Comparison of ENCODE assay signal across 11 cellular contexts in genomic region chr15:79644091-79644490, GRCh38.
DNase-seq lines count a peak whose midpoint lies in the region; ATAC-seq and TF ChIP-seq lines count a peak whose summit lies in the region.
"Had no signal": no experiment of that assay in that cellular context is flagged by ENCODE, and none has a peak within 500 bp of the region (broad histone marks: within the 10 kb centered on the region; RNA-seq: fewer than 3 reads in every experiment).

No MANE protein-coding gene starts in this region.

- no peak overlapping the region for H3K4me3 ChIP-seq in HCT116 (replicated peaks in 1 of 2; ENCODE audit: low read depth in 1 of 2, low read length in 2 of 2)

- DNase-seq in AG09319 (ENCODE audit: extremely low read depth, low read depth): peak; percentile 8
- no peak for DNase-seq in HCT116 (ENCODE audit: low read depth, low spot score)
- peak; percentile 73 for DNase-seq in activated CD8-positive, alpha-beta T cell treated with anti-CD3 and anti-CD28 coated beads for 36 hours
- peak; percentile 60 for DNase-seq in glomerular endothelial cell (ENCODE audit: extremely low read depth, low read depth, low spot score)
- no peak for DNase-seq in hippocampal formation (lab: John Stamatoyannopoulos, UW)
- no peak for DNase-seq in NCI-H526 treated with DMSO at 0.1 percent for 48 hours (lab: John Stamatoyannopoulos, UW)
- DNase-seq: DND-41, NCI-H526 had no signal

- peaks cover 13% of the 10 kb centered on the region for H3K27me3 Mint-ChIP-seq in activated CD8-positive, alpha-beta T cell treated with anti-CD3 and anti-CD28 coated beads for 36 hours
- H3K27me3 Mint-ChIP-seq: type B pancreatic cell had no signal

- H3K27ac Mint-ChIP-seq in activated CD8-positive, alpha-beta T cell treated with anti-CD3 and anti-CD28 coated beads for 36 hours: peak overlapping the region; percentile 53
- H3K27ac Mint-ChIP-seq: type B pancreatic cell had no signal

- no TSS peak for BruUV-seq in HCT116 (replicated peaks; lab: Mats Ljungman, UMichigan)

- RAD21 ChIA-PET in HCT116 (lab: Charles Lee; ENCODE audit: low non-redundant PET in 1 of 2, low total read pairs in 2 of 2, uncharacterized antibody in 2 of 2, unreplicated experiment in 2 of 2): no interaction called here

- TF ChIP-seq CTCF in AG09319 (IDR thresholded peaks at IDR 0.05; ENCODE audit: low read depth, low read length): no peak
- TF ChIP-seq CTCF in HCT116 (IDR thresholded peaks at IDR 0.05 in 2 of 3, conservative IDR thresholded peaks at IDR 0.05 in 1 of 3; ENCODE audit: borderline replicate concordance in 1 of 3, insufficient read depth in 1 of 3, low read depth in 2 of 3, low read length in 2 of 3): no peak
- no peak for TF ChIP-seq CTCF in activated CD8-positive, alpha-beta T cell treated with anti-CD3 and anti-CD28 coated beads for 36 hours (IDR thresholded peaks at IDR 0.05)

- TF ChIP-seq RAD21 in HCT116 (IDR thresholded peaks at IDR 0.05; ENCODE audit: low read depth): no peak

- no peak for TF ChIP-seq POLR2A in HCT116 (IDR thresholded peaks at IDR 0.05; ENCODE audit: borderline replicate concordance, extremely low read depth, insufficient read depth, insufficient read length)

- H3K27me3 ChIP-seq in HCT116 (ENCODE audit: insufficient read depth, low read length): peaks cover 4% of the 10 kb centered on the region; the same call in 1 of the 2 replicates

- H2AFZ ChIP-seq in HCT116 (ENCODE audit: low read depth, low read length, poor library complexity, severe bottlenecking): peak overlapping the region; percentile 1

- no peak overlapping the region for H3K9ac ChIP-seq in HCT116 (ENCODE audit: low read length)

- no peaks in the 10 kb centered on the region for H3K9me2 ChIP-seq in HCT116 (ENCODE audit: insufficient read depth)

- POLR2A ChIA-PET in HCT116 (lab: Charles Lee): no interaction called here
- POLR2A ChIA-PET in activated CD8-positive, alpha-beta T cell treated with anti-CD3 and anti-CD28 coated beads for 36 hours (lab: Charles Lee): no interaction called here

- H3K79me2 ChIP-seq in HCT116 (ENCODE audit: insufficient read depth, low read length): no peaks in the 10 kb centered on the region

- H4K20me1 ChIP-seq in HCT116 (ENCODE audit: insufficient read depth): no peaks in the 10 kb centered on the region

- peak overlapping the region; percentile 3; the same call in 1 of the 2 replicates for H3K4me2 ChIP-seq in HCT116 (ENCODE audit: low read length)

- ATAC-seq in HCT116: no peak
- ATAC-seq in activated CD8-positive, alpha-beta T cell treated with anti-CD3 and anti-CD28 coated beads for 36 hours: peak; percentile 77
- no peak for ATAC-seq in HG03432 (IDR thresholded peaks at IDR 0.05; ENCODE audit: unreplicated experiment)

- H3K9me3 ChIP-seq in HCT116 (ENCODE audit: control insufficient read depth in 1 of 2, insufficient read depth in 1 of 2, low read depth in 1 of 2, low read length in 2 of 2): no peaks in the 10 kb centered on the region

- H3K4me3 Mint-ChIP-seq in activated CD8-positive, alpha-beta T cell treated with anti-CD3 and anti-CD28 coated beads for 36 hours: no peak overlapping the region
- H3K4me3 Mint-ChIP-seq: neural crest cell, type B pancreatic cell had no signal

- peaks cover 8% of the 10 kb centered on the region for H3K4me1 Mint-ChIP-seq in activated CD8-positive, alpha-beta T cell treated with anti-CD3 and anti-CD28 coated beads for 36 hours (ENCODE audit: low read depth)
- H3K4me1 Mint-ChIP-seq: neural crest cell had no signal

- H3K9me3 Mint-ChIP-seq in activated CD8-positive, alpha-beta T cell treated with anti-CD3 and anti-CD28 coated beads for 36 hours: peaks cover 10% of the 10 kb centered on the region

- peaks cover 10 to 28% of the 10 kb centered on the region in 2 experiments; a peak in 3 of 4 replicates for H3K4me1 ChIP-seq in HCT116 (ENCODE audit: control insufficient read depth in 1 of 2, insufficient read depth in 2 of 2, low read length in 2 of 2)

- H3K27ac ChIP-seq in HCT116 (ENCODE audit: low read depth, low read length): no peak overlapping the region

- no peaks in the 10 kb centered on the region for H3K36me3 Mint-ChIP-seq in activated CD8-positive, alpha-beta T cell treated with anti-CD3 and anti-CD28 coated beads for 36 hours (ENCODE audit: low read depth)
- H3K36me3 Mint-ChIP-seq: type B pancreatic cell had no signal

- CTCF ChIA-PET in HCT116 (lab: Charles Lee): no interaction called here
- CTCF ChIA-PET in activated CD8-positive, alpha-beta T cell treated with anti-CD3 and anti-CD28 coated beads for 36 hours (lab: Charles Lee): no interaction called here

- no peaks in the 10 kb centered on the region for H3K36me3 ChIP-seq in HCT116 (ENCODE audit: control insufficient read depth in 1 of 2, insufficient read depth in 2 of 2, low read length in 2 of 2)

- intact Hi-C loops in HCT116 (cut with micrococcal nuclease): no loop called here
- intact Hi-C loops in activated CD8-positive, alpha-beta T cell treated with anti-CD3 and anti-CD28 coated beads for 36 hours (cut with micrococcal nuclease): no loop called here

TF ChIP-seq in HCT116, 20 proteins besides CTCF, POLR2A, EP300 and RAD21:
- no peak for TF ChIP-seq ELF1 (IDR thresholded peaks at IDR 0.05; ENCODE audit: borderline replicate concordance, low read depth)
- TF ChIP-seq ATF3 (IDR thresholded peaks at IDR 0.05): no peak
- TF ChIP-seq, protein P1, sequence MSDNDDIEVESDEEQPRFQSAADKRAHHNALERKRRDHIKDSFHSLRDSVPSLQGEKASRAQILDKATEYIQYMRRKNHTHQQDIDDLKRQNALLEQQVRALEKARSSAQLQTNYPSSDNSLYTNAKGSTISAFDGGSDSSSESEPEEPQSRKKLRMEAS (IDR thresholded peaks at IDR 0.05): no peak
- TF ChIP-seq CBX3 (IDR thresholded peaks at IDR 0.05; ENCODE audit: low read depth): no peak
- TF ChIP-seq SP1 (IDR thresholded peaks at IDR 0.05; ENCODE audit: low read depth): no peak
- no peak for TF ChIP-seq REST (IDR thresholded peaks at IDR 0.05; ENCODE audit: low read depth)
- no peak for TF ChIP-seq EZH2 (IDR thresholded peaks at IDR 0.05)
- TF ChIP-seq ZFX (IDR thresholded peaks at IDR 0.05): no peak
- TF ChIP-seq SRF (IDR thresholded peaks at IDR 0.05; ENCODE audit: low read depth): no peak
- TF ChIP-seq ZBTB33 (IDR thresholded peaks at IDR 0.05; ENCODE audit: extremely low read depth, insufficient replicate concordance, low read length): no peak
- no peak for TF ChIP-seq FOSL1 (IDR thresholded peaks at IDR 0.05; ENCODE audit: low read depth)
- no peak for TF ChIP-seq CEBPB (IDR thresholded peaks at IDR 0.05; ENCODE audit: low read depth)
- no peak for TF ChIP-seq SIN3A (IDR thresholded peaks at IDR 0.05; ENCODE audit: low read depth)
- no peak for TF ChIP-seq ZNF274 (IDR thresholded peaks at IDR 0.05; ENCODE audit: low read depth, low read length)
- no peak for TF ChIP-seq YY1 (IDR thresholded peaks at IDR 0.05; ENCODE audit: extremely low read depth, insufficient replicate concordance, low read depth, low read length)
- TF ChIP-seq EZH2phosphoT487 (IDR thresholded peaks at IDR 0.05; ENCODE audit: borderline replicate concordance): no peak
- TF ChIP-seq POLR2AphosphoS5 (IDR thresholded peaks at IDR 0.05; ENCODE audit: low read depth, low read length): no peak
- no peak for TF ChIP-seq EGR1 (IDR thresholded peaks at IDR 0.05; ENCODE audit: low read depth)

Comparison
In these comparisons a context has a peak if more than half of its experiments do, and no peak if none do; other contexts are left out.
1. DNase-seq: peak in AG09319 (single experiment), activated CD8-positive, alpha-beta T cell treated with anti-CD3 and anti-CD28 coated beads for 36 hours (single experiment) and glomerular endothelial cell (single experiment); none in HCT116 (single experiment), hippocampal formation (0 of 2) and NCI-H526 treated with DMSO at 0.1 percent for 48 hours (single experiment).